Comparison of ENCODE assay signal across 1 cellular context in the genomic region with DNA sequence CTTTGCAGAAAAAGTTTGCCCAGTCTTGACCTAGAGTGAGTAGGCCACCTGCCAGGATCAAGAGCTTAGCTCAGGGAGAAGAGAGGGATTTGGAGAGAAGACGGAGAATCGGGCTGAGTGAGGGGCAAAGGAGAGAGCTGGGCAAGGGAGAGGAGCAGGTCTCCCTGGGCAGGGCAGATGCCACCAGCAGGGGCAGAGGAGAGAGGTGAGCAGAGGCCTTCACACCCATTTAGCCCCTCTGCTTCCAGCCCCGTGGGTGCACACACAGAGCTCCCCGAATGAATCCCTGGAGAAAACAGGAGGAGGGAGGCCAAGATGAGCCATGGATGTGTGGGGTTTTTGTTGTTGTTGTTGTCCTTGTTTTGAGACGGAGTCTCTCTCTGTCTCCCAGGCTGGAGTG.
TF ChIP-seq lines count a peak whose summit lies in the region.

No MANE protein-coding gene starts in this region.

TF ChIP-seq in WTC11, 78 proteins besides CTCF, POLR2A, EP300 and RAD21 (continued from another document):
- TF ChIP-seq, protein P1, sequence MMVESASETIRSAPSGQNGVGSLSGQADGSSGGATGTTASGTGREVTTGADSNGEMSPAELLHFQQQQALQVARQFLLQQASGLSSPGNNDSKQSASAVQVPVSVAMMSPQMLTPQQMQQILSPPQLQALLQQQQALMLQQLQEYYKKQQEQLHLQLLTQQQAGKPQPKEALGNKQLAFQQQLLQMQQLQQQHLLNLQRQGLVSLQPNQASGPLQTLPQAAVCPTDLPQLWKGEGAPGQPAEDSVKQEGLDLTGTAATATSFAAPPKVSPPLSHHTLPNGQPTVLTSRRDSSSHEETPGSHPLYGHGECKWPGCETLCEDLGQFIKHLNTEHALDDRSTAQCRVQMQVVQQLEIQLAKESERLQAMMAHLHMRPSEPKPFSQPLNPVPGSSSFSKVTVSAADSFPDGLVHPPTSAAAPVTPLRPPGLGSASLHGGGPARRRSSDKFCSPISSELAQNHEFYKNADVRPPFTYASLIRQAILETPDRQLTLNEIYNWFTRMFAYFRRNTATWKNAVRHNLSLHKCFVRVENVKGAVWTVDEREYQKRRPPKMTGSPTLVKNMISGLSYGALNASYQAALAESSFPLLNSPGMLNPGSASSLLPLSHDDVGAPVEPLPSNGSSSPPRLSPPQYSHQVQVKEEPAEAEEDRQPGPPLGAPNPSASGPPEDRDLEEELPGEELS (CRISPR knock-in tag; IDR thresholded peaks at IDR 0.05): no peak
- TF ChIP-seq, protein P2, sequence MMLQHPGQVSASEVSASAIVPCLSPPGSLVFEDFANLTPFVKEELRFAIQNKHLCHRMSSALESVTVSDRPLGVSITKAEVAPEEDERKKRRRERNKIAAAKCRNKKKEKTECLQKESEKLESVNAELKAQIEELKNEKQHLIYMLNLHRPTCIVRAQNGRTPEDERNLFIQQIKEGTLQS (CRISPR knock-in tag; conservative IDR thresholded peaks at IDR 0.05): no peak
- TF ChIP-seq ZNF232 (CRISPR knock-in tag; IDR thresholded peaks at IDR 0.05) (no peak), OVOL2 (CRISPR knock-in tag; IDR thresholded peaks at IDR 0.05; ENCODE audit: borderline replicate concordance) (no peak), ZNF121 (CRISPR knock-in tag; IDR thresholded peaks at IDR 0.05) (no peak)
- TF ChIP-seq, protein P3, sequence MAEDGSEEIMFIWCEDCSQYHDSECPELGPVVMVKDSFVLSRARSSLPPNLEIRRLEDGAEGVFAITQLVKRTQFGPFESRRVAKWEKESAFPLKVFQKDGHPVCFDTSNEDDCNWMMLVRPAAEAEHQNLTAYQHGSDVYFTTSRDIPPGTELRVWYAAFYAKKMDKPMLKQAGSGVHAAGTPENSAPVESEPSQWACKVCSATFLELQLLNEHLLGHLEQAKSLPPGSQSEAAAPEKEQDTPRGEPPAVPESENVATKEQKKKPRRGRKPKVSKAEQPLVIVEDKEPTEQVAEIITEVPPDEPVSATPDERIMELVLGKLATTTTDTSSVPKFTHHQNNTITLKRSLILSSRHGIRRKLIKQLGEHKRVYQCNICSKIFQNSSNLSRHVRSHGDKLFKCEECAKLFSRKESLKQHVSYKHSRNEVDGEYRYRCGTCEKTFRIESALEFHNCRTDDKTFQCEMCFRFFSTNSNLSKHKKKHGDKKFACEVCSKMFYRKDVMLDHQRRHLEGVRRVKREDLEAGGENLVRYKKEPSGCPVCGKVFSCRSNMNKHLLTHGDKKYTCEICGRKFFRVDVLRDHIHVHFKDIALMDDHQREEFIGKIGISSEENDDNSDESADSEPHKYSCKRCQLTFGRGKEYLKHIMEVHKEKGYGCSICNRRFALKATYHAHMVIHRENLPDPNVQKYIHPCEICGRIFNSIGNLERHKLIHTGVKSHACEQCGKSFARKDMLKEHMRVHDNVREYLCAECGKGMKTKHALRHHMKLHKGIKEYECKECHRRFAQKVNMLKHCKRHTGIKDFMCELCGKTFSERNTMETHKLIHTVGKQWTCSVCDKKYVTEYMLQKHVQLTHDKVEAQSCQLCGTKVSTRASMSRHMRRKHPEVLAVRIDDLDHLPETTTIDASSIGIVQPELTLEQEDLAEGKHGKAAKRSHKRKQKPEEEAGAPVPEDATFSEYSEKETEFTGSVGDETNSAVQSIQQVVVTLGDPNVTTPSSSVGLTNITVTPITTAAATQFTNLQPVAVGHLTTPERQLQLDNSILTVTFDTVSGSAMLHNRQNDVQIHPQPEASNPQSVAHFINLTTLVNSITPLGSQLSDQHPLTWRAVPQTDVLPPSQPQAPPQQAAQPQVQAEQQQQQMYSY (CRISPR knock-in tag; IDR thresholded peaks at IDR 0.05): no peak
